Comparison of ENCODE assay signal across 9 cellular contexts in genomic region chr5:72281764-72282499, GRCh38. TPM values are rescaled to one million over a fixed set of nuclear protein-coding genes. Genes with fewer than 3 reads are reported as not detected.
DNase-seq lines count a peak whose midpoint lies in the region; ATAC-seq and FAIRE-seq lines count a peak whose summit lies in the region.
"Had no signal": no experiment of that assay in that cellular context is flagged by ENCODE, and none has a peak within 500 bp of the region (broad histone marks: within the 10 kb centered on the region; RNA-seq: fewer than 3 reads in every experiment).

No MANE protein-coding gene starts in this region.

- H3K4me1 Mint-ChIP-seq in stimulated activated naive CD8-positive, alpha-beta T cell treated with anti-CD3 and anti-CD28 coated beads, Interleukin-15, Interleukin-2, amounts not matched to agents 100 ng/mL and 50 ng/mL, for 24 hours (ENCODE audit: low read depth): peaks cover 13% of the 10 kb centered on the region
- H3K4me1 Mint-ChIP-seq in stimulated activated naive CD8-positive, alpha-beta T cell treated with anti-CD3 and anti-CD28 coated beads, Interleukin-15, amount 100 ng/mL, for 72 hours: no peaks in the 10 kb centered on the region

- ATAC-seq in stimulated activated naive CD8-positive, alpha-beta T cell treated with anti-CD3 and anti-CD28 coated beads, Interleukin-15, amount 100 ng/mL, for 72 hours: no peak
- ATAC-seq in GM19455 (IDR thresholded peaks at IDR 0.05; ENCODE audit: unreplicated experiment): no peak
- ATAC-seq in HG03095 (IDR thresholded peaks at IDR 0.05; ENCODE audit: unreplicated experiment): no peak
- no peak for ATAC-seq in esophagus mucosa
- ATAC-seq in GM21423 (IDR thresholded peaks at IDR 0.05; ENCODE audit: unreplicated experiment): no peak

- no peaks in the 10 kb centered on the region for H3K9me3 Mint-ChIP-seq in stimulated activated naive CD8-positive, alpha-beta T cell treated with anti-CD3 and anti-CD28 coated beads, Interleukin-15, Interleukin-2, amounts not matched to agents 100 ng/mL and 50 ng/mL, for 24 hours
- no peaks in the 10 kb centered on the region for H3K9me3 Mint-ChIP-seq in stimulated activated naive CD8-positive, alpha-beta T cell treated with anti-CD3 and anti-CD28 coated beads, Interleukin-15, amount 100 ng/mL, for 72 hours

- peaks cover 73% of the 10 kb centered on the region for H3K36me3 Mint-ChIP-seq in stimulated activated naive CD8-positive, alpha-beta T cell treated with anti-CD3 and anti-CD28 coated beads, Interleukin-15, Interleukin-2, amounts not matched to agents 100 ng/mL and 50 ng/mL, for 24 hours (ENCODE audit: low read depth)

- H3K27ac Mint-ChIP-seq in stimulated activated naive CD8-positive, alpha-beta T cell treated with anti-CD3 and anti-CD28 coated beads, Interleukin-15, Interleukin-2, amounts not matched to agents 100 ng/mL and 50 ng/mL, for 24 hours: peak overlapping the region; percentile 7
- H3K27ac Mint-ChIP-seq in stimulated activated naive CD8-positive, alpha-beta T cell treated with anti-CD3 and anti-CD28 coated beads, Interleukin-15, amount 100 ng/mL, for 72 hours: peak overlapping the region in 1 of 2 donors; percentile 77

- no peak overlapping the region for H3K4me3 Mint-ChIP-seq in stimulated activated naive CD8-positive, alpha-beta T cell treated with anti-CD3 and anti-CD28 coated beads, Interleukin-15, Interleukin-2, amounts not matched to agents 100 ng/mL and 50 ng/mL, for 24 hours
- H3K4me3 Mint-ChIP-seq in stimulated activated naive CD8-positive, alpha-beta T cell treated with anti-CD3 and anti-CD28 coated beads, Interleukin-15, amount 100 ng/mL, for 72 hours: no peak overlapping the region

- no peaks in the 10 kb centered on the region for H3K27me3 Mint-ChIP-seq in stimulated activated naive CD8-positive, alpha-beta T cell treated with anti-CD3 and anti-CD28 coated beads, Interleukin-15, Interleukin-2, amounts not matched to agents 100 ng/mL and 50 ng/mL, for 24 hours
- H3K27me3 Mint-ChIP-seq in stimulated activated naive CD8-positive, alpha-beta T cell treated with anti-CD3 and anti-CD28 coated beads, Interleukin-15, amount 100 ng/mL, for 72 hours: no peaks in the 10 kb centered on the region

- FAIRE-seq in islet of Langerhans (lab: Jason Lieb, UNC): peak; percentile 83

- DNase-seq in stimulated activated naive CD8-positive, alpha-beta T cell treated with anti-CD3 and anti-CD28 coated beads, Interleukin-15, amount 100 ng/mL, for 72 hours: no peak
- peak; percentile 75 for DNase-seq in amniotic stem cell (lab: John Stamatoyannopoulos, UW)
- DNase-seq: ovary had no signal

RNA-seq across cellular contexts. Expression of gene MRPS27, which starts 38.1 kb away (rescaled TPM):
- total RNA-seq in esophagus mucosa: 63.2 TPM

RNA-seq across cellular contexts. Expression of gene PTCD2, which starts 38.2 kb away (rescaled TPM):
- 7.7 TPM for total RNA-seq in esophagus mucosa
